Comparison of ENCODE assay signal across 8 cellular contexts in genomic region chr4:6909970-6910339, GRCh38. TPM values are rescaled to one million over a fixed set of nuclear protein-coding genes. Genes with fewer than 3 reads are reported as not detected.
DNase-seq lines count a peak whose midpoint lies in the region; ATAC-seq and TF ChIP-seq lines count a peak whose summit lies in the region.

No MANE protein-coding gene starts in this region.

- TF ChIP-seq CTCF in GM12875 (IDR thresholded peaks at IDR 0.05; ENCODE audit: borderline replicate concordance, insufficient read depth, low read depth, low read length), result no peak
- TF ChIP-seq CTCF in Loucy (conservative IDR thresholded peaks at IDR 0.05; ENCODE audit: low read length), result no peak
- TF ChIP-seq CTCF in astrocyte of the cerebellum (IDR thresholded peaks at IDR 0.05; ENCODE audit: low read depth, low read length, missing control alignments), result no peak

- peaks cover 23% of the 10 kb centered on the region for H3K4me1 ChIP-seq in Loucy (ENCODE audit: insufficient read depth, low read length, poor library complexity, severe bottlenecking)

- H3K9me3 ChIP-seq in Loucy (ENCODE audit: insufficient read depth, low read depth, low read length), result no peaks in the 10 kb centered on the region

- H3K4me2 ChIP-seq in Loucy (ENCODE audit: low read depth, low read length, poor library complexity, severe bottlenecking), result peak overlapping the region; percentile 94

- H3K36me3 ChIP-seq in Loucy (ENCODE audit: insufficient read depth, low read length), result no peaks in the 10 kb centered on the region

- H3K4me3 ChIP-seq in GM12875 (ENCODE audit: low read depth, low read length), result peak overlapping the region; percentile 62
- peak overlapping the region; percentile 76 for H3K4me3 ChIP-seq in Loucy (ENCODE audit: low read length, poor library complexity, severe bottlenecking)
- H3K4me3 ChIP-seq in astrocyte of the cerebellum (ENCODE audit: low read depth, low read length), result peak overlapping the region; percentile 60

- no peaks in the 10 kb centered on the region for H3F3A ChIP-seq in Loucy (ENCODE audit: low read depth)

- ATAC-seq in GM21786 (IDR thresholded peaks at IDR 0.05; ENCODE audit: unreplicated experiment) (peak; percentile 22), left lobe of liver (peak; percentile 0)
- ATAC-seq in stimulated activated naive CD8-positive, alpha-beta T cell treated with anti-CD3 and anti-CD28 coated beads, Interleukin-15, Interleukin-2, amounts not matched to agents 100 U/mL and 50 U/mL, for 24 hours, result peak; percentile 15

- H3K27me3 ChIP-seq in Loucy (ENCODE audit: insufficient read depth, low read length, poor library complexity, severe bottlenecking), result no peaks in the 10 kb centered on the region

- DNase-seq in astrocyte of the cerebellum (ENCODE audit: low read depth) (no peak), left lobe of liver (ENCODE audit: low spot score) (no peak), foreskin melanocyte (no peak), SHP77 treated with DMSO at 0.1 percent for 48 hours (lab: John Stamatoyannopoulos, UW) (no peak)
- peak; percentile 59 for DNase-seq in stimulated activated naive CD8-positive, alpha-beta T cell treated with anti-CD3 and anti-CD28 coated beads, Interleukin-15, Interleukin-2, amounts not matched to agents 100 U/mL and 50 U/mL, for 24 hours

- peak overlapping the region; percentile 79 for H3K9ac ChIP-seq in Loucy (ENCODE audit: low read depth, low read length, poor library complexity, severe bottlenecking)

- no peaks in the 10 kb centered on the region for H3K9me2 ChIP-seq in Loucy (replicated peaks; ENCODE audit: low read depth, low read length)

- peaks cover 13% of the 10 kb centered on the region for H4K20me1 ChIP-seq in Loucy (ENCODE audit: insufficient read depth, low read length, poor library complexity, severe bottlenecking)

- H2AFZ ChIP-seq in Loucy (ENCODE audit: low read length), result no peak overlapping the region; the same call in 1 of the 2 replicates

- H3K79me2 ChIP-seq in Loucy (ENCODE audit: insufficient read depth, low read length), result peaks cover 21% of the 10 kb centered on the region; the same call in 1 of the 2 replicates

- in situ Hi-C loops in astrocyte of the cerebellum (cut with HindIII; ENCODE audit: low sequenced_read_pairs), result no loop called here

RNA-seq across cellular contexts. Expression of gene TBC1D14, which starts 0.3 kb away (rescaled TPM):
- total RNA-seq in left lobe of liver, result 29.3 TPM
